ENCODE assay signal across 1 cellular context in the genomic region with DNA sequence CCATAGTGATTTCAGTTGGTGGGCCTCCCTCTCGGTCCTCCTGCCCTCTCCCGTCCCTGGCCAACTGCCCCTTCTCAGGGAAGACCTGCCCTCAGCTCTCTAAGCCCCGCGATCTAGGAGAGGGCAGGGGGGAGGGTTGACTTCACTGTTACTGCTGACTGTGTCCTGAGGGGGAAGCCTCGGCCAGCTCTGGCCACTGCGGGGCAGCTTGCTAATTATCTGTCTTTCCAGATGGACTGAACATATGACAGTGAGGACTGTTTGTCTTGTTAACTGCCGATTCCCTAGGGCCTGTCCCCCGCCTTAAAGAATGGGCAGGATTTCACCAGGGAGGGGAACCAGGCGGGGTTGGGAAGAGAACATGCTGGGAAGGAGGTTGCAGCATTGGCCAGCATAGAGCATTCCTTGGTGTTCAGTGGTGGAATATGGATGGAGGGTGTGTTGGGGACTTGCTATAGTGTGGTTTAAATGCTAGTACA.
TF ChIP-seq lines count a peak whose summit lies in the region.

No MANE protein-coding gene starts in this region.

TF ChIP-seq in WTC11, 78 proteins besides CTCF, POLR2A, EP300 and RAD21 (continued from another document):
- TF ChIP-seq, protein P1, sequence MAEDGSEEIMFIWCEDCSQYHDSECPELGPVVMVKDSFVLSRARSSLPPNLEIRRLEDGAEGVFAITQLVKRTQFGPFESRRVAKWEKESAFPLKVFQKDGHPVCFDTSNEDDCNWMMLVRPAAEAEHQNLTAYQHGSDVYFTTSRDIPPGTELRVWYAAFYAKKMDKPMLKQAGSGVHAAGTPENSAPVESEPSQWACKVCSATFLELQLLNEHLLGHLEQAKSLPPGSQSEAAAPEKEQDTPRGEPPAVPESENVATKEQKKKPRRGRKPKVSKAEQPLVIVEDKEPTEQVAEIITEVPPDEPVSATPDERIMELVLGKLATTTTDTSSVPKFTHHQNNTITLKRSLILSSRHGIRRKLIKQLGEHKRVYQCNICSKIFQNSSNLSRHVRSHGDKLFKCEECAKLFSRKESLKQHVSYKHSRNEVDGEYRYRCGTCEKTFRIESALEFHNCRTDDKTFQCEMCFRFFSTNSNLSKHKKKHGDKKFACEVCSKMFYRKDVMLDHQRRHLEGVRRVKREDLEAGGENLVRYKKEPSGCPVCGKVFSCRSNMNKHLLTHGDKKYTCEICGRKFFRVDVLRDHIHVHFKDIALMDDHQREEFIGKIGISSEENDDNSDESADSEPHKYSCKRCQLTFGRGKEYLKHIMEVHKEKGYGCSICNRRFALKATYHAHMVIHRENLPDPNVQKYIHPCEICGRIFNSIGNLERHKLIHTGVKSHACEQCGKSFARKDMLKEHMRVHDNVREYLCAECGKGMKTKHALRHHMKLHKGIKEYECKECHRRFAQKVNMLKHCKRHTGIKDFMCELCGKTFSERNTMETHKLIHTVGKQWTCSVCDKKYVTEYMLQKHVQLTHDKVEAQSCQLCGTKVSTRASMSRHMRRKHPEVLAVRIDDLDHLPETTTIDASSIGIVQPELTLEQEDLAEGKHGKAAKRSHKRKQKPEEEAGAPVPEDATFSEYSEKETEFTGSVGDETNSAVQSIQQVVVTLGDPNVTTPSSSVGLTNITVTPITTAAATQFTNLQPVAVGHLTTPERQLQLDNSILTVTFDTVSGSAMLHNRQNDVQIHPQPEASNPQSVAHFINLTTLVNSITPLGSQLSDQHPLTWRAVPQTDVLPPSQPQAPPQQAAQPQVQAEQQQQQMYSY (CRISPR knock-in tag; IDR thresholded peaks at IDR 0.05): no peak
